11 cellular contexts compared by ENCODE assay signal in genomic region chr15:78170848-78171773, GRCh38. TPM values are rescaled to one million over a fixed set of nuclear protein-coding genes. Genes with fewer than 3 reads are reported as not detected.
DNase-seq lines count a peak whose midpoint lies in the region; ATAC-seq and TF ChIP-seq lines count a peak whose summit lies in the region.
"Had no signal": no experiment of that assay in that cellular context is flagged by ENCODE, and none has a peak within 500 bp of the region (broad histone marks: within the 10 kb centered on the region; RNA-seq: fewer than 3 reads in every experiment).

No MANE protein-coding gene starts in this region.

- H3K14ac ChIP-seq in H9 (ENCODE audit: insufficient read depth, low read length): no peak overlapping the region

- no peak overlapping the region for H4K91ac ChIP-seq in H9 (ENCODE audit: insufficient read length, low read depth, low read length)

- no peak overlapping the region for H3K56ac ChIP-seq in H9 (ENCODE audit: insufficient read length, low read depth, low read length)

- no peak overlapping the region for H3K27ac ChIP-seq in H9 (ENCODE audit: insufficient read length, low read depth, low read length)

- H2BK15ac ChIP-seq in H9 (ENCODE audit: low read depth, low read length): no peak overlapping the region

- no peaks in the 10 kb centered on the region for H3K27me3 Mint-ChIP-seq in activated naive CD8-positive, alpha-beta T cell treated with anti-CD3 and anti-CD28 coated beads for 36 hours
- no peaks in the 10 kb centered on the region for H3K27me3 Mint-ChIP-seq in H9 (ENCODE audit: low read depth)
- no peaks in the 10 kb centered on the region for H3K27me3 Mint-ChIP-seq in activated naive CD4-positive, alpha-beta T cell treated with anti-CD3 and anti-CD28 coated beads for 36 hours (ENCODE audit: low read depth)

- no peak overlapping the region for H3K18ac ChIP-seq in H9 (ENCODE audit: insufficient read length, low read depth, low read length)

- H3K9me3 Mint-ChIP-seq in activated naive CD8-positive, alpha-beta T cell treated with anti-CD3 and anti-CD28 coated beads for 36 hours: no peaks in the 10 kb centered on the region
- H3K9me3 Mint-ChIP-seq in H9: no peaks in the 10 kb centered on the region
- H3K9me3 Mint-ChIP-seq in activated naive CD4-positive, alpha-beta T cell treated with anti-CD3 and anti-CD28 coated beads for 36 hours: no peaks in the 10 kb centered on the region

- no peaks in the 10 kb centered on the region for H3K79me1 ChIP-seq in H9 (ENCODE audit: insufficient read depth, low read depth, low read length, poor library complexity, severe bottlenecking)

- H3K4me3 Mint-ChIP-seq in activated naive CD8-positive, alpha-beta T cell treated with anti-CD3 and anti-CD28 coated beads for 36 hours: no peak overlapping the region
- no peak overlapping the region for H3K4me3 Mint-ChIP-seq in H9
- no peak overlapping the region for H3K4me3 Mint-ChIP-seq in activated naive CD4-positive, alpha-beta T cell treated with anti-CD3 and anti-CD28 coated beads for 36 hours

- H3K27ac Mint-ChIP-seq in activated naive CD8-positive, alpha-beta T cell treated with anti-CD3 and anti-CD28 coated beads for 36 hours: peak overlapping the region; percentile 57
- no peak overlapping the region; a peak in 1 of 7 replicates for H3K27ac Mint-ChIP-seq in H9
- no peak overlapping the region for H3K27ac Mint-ChIP-seq in activated naive CD4-positive, alpha-beta T cell treated with anti-CD3 and anti-CD28 coated beads for 36 hours

- no peak overlapping the region for H2AFZ ChIP-seq in H9 (ENCODE audit: low read length)

- no peak overlapping the region for H3K4ac ChIP-seq in H9 (ENCODE audit: low read depth, low read length)

- no peaks in the 10 kb centered on the region for H4K20me1 ChIP-seq in H9 (ENCODE audit: control insufficient read depth, insufficient read depth, insufficient read length)

- H2AK5ac ChIP-seq in H9 (ENCODE audit: insufficient read length, low read length): no peak overlapping the region

- peaks cover 49% of the 10 kb centered on the region for H3K36me3 Mint-ChIP-seq in activated naive CD8-positive, alpha-beta T cell treated with anti-CD3 and anti-CD28 coated beads for 36 hours
- H3K36me3 Mint-ChIP-seq in H9 (ENCODE audit: insufficient read depth in 1 of 3, low read depth in 3 of 3): peaks cover 17 to 60% (median 19%) of the 10 kb centered on the region in 3 experiments
- H3K36me3 Mint-ChIP-seq in activated naive CD4-positive, alpha-beta T cell treated with anti-CD3 and anti-CD28 coated beads for 36 hours (ENCODE audit: low read depth): peaks cover 54% of the 10 kb centered on the region

- no peak overlapping the region for H2BK20ac ChIP-seq in H9 (ENCODE audit: low read depth, low read length, poor library complexity, severe bottlenecking)

- peak; percentile 55 for ATAC-seq in GM19438 (IDR thresholded peaks at IDR 0.05; ENCODE audit: low read depth, unreplicated experiment)
- peak; percentile 51 for ATAC-seq in HG03103 (IDR thresholded peaks at IDR 0.05; ENCODE audit: low read depth, unreplicated experiment)

- H2BK12ac ChIP-seq in H9 (ENCODE audit: insufficient read length, low read depth, low read length): no peak overlapping the region

- no peak for TF ChIP-seq CTCF in H9 (conservative IDR thresholded peaks at IDR 0.05)

- no peaks in the 10 kb centered on the region for H3K23me2 ChIP-seq in H9 (ENCODE audit: insufficient read length, low read depth, low read length, poor library complexity, severe bottlenecking)

- CTCF ChIA-PET in activated naive CD4-positive, alpha-beta T cell treated with anti-CD3 and anti-CD28 coated beads for 36 hours (lab: Charles Lee): interaction anchor here (1.3 to 2.8 kb wide), 2 partner anchors 24 kb away, joined by 3 to 12 read pairs; no protein-coding TSS in a partner anchor

- H4K8ac ChIP-seq in H9 (replicated peaks; ENCODE audit: insufficient read length, low read depth, low read length): no peak overlapping the region

- no peak overlapping the region for H3K9ac ChIP-seq in H9 (ENCODE audit: extremely low read depth, insufficient read length, low read length)

- no peaks in the 10 kb centered on the region for H3K9me3 ChIP-seq in H9 (ENCODE audit: control insufficient read depth, low read depth, low read length)
- H3K9me3 ChIP-seq: BE2C had no signal

- H3K4me2 ChIP-seq in H9 (ENCODE audit: insufficient read depth, insufficient read length, low read length): no peak overlapping the region

- no CpG with 5 or more reads among the region's 17 CpGs for WGBS in H9 (ENCODE audit: extremely low coverage, insufficient read length, low lambda C conversion rate)

- DNase-seq in CD1c-positive myeloid dendritic cell (ENCODE audit: extremely low spot score) (peak; percentile 79), H9 (no peak), NCI-H2081 treated with DMSO at 0.1 percent for 48 hours (lab: John Stamatoyannopoulos, UW) (no peak)
- DNase-seq in activated naive CD8-positive, alpha-beta T cell treated with anti-CD3 and anti-CD28 coated beads for 36 hours: no peak
- DNase-seq in activated naive CD4-positive, alpha-beta T cell treated with anti-CD3 and anti-CD28 coated beads for 36 hours: no peak
- DNase-seq in effector CD8-positive, alpha-beta T cell (lab: John Stamatoyannopoulos, UW): no peak
- DNase-seq: BE2C, NCI-H524, right cardiac atrium had no signal

- H3K27me3 ChIP-seq in H9 (ENCODE audit: insufficient read depth, low read length): no peaks in the 10 kb centered on the region
- H3K27me3 ChIP-seq: BE2C had no signal

- H3K23ac ChIP-seq in H9 (ENCODE audit: insufficient read length, low read depth, low read length): no peak overlapping the region

- no peak overlapping the region for H4K5ac ChIP-seq in H9 (ENCODE audit: insufficient read length, low read depth, low read length)

- no peak overlapping the region for H3T11ph ChIP-seq in H9 (ENCODE audit: low read length)

- intact Hi-C loops in activated naive CD4-positive, alpha-beta T cell treated with anti-CD3 and anti-CD28 coated beads for 36 hours (cut with micrococcal nuclease): no loop called here

- H3K4me1 Mint-ChIP-seq in activated naive CD8-positive, alpha-beta T cell treated with anti-CD3 and anti-CD28 coated beads for 36 hours: peaks cover 34% of the 10 kb centered on the region
- H3K4me1 Mint-ChIP-seq in H9: no peaks in the 10 kb centered on the region
- H3K4me1 Mint-ChIP-seq in activated naive CD4-positive, alpha-beta T cell treated with anti-CD3 and anti-CD28 coated beads for 36 hours (ENCODE audit: low read depth): peaks cover 38% of the 10 kb centered on the region

- H3K4me1 ChIP-seq in H9 (ENCODE audit: insufficient read depth, low read length): no peaks in the 10 kb centered on the region
- H3K4me1 ChIP-seq: BE2C had no signal

- no peak overlapping the region for H2BK5ac ChIP-seq in H9 (ENCODE audit: insufficient read length, low read length)

- no peak overlapping the region for H2BK120ac ChIP-seq in H9 (ENCODE audit: low read depth, low read length, poor library complexity, severe bottlenecking)

- H3K79me2 ChIP-seq in H9 (ENCODE audit: insufficient read depth, low read length): no peaks in the 10 kb centered on the region

RNA-seq across cellular contexts. Expression of gene IDH3A, which starts 21.9 kb away (rescaled TPM):
- total RNA-seq in activated naive CD8-positive, alpha-beta T cell treated with anti-CD3 and anti-CD28 coated beads for 36 hours: 100 to 1,000 TPM; 149 to 150 TPM
- 38.9 and 40.2 TPM in 2 replicates for total RNA-seq in H9 (2021)
- total RNA-seq in activated naive CD4-positive, alpha-beta T cell treated with anti-CD3 and anti-CD28 coated beads for 36 hours: 100 to 1,000 TPM; 117 to 123 TPM

RNA-seq across cellular contexts. Expression of gene CIB2, which starts 39.9 kb away (rescaled TPM):
- 1 to 10 TPM; 1.8 to 1.9 TPM for total RNA-seq in activated naive CD8-positive, alpha-beta T cell treated with anti-CD3 and anti-CD28 coated beads for 36 hours
- total RNA-seq in H9 (2021): 37.1 and 43.2 TPM in 2 replicates
- 1 to 10 TPM; 1.9 to 2.1 TPM for total RNA-seq in activated naive CD4-positive, alpha-beta T cell treated with anti-CD3 and anti-CD28 coated beads for 36 hours

Comparison
In these comparisons a context has a peak if more than half of its experiments do, and no peak if none do; other contexts are left out.
1. RNA of gene CIB2, which starts 39.9 kb away (total RNA-seq): 37.1 to 43.2 TPM in H9; 1.9 to 2.1 TPM in activated naive CD4-positive, alpha-beta T cell treated with anti-CD3 and anti-CD28 coated beads for 36 hours and 1.8 to 1.9 TPM in activated naive CD8-positive, alpha-beta T cell treated with anti-CD3 and anti-CD28 coated beads for 36 hours; every median in the first group is over 10 times any median in the second.